10 cellular contexts compared by ENCODE assay signal in genomic region chr11:46559815-46560214, GRCh38. TPM values are rescaled to one million over a fixed set of nuclear protein-coding genes. Genes with fewer than 3 reads are reported as not detected.
A peak's percentile ranks its signal among the peaks of the same experiment; 100 is the strongest.
DNase-seq lines count a peak whose midpoint lies in the region; ATAC-seq and TF ChIP-seq lines count a peak whose summit lies in the region.
"Had no signal": no experiment of that assay in that cellular context is flagged by ENCODE, and none has a peak within 500 bp of the region (broad histone marks: within the 10 kb centered on the region; RNA-seq: fewer than 3 reads in every experiment).

No MANE protein-coding gene starts in this region.

- H3K27ac ChIP-seq in stomach smooth muscle (ENCODE audit: low read length): no peak overlapping the region

- H3K9ac ChIP-seq in stomach smooth muscle (ENCODE audit: low read length in 2 of 2): peak overlapping the region in 1 of 2 donors; percentile 39

- H3K4me1 ChIP-seq in stomach smooth muscle (ENCODE audit: control insufficient read depth, insufficient read depth, low read length): peaks cover under 1% of the 10 kb centered on the region

- H3K27me3 ChIP-seq in stomach smooth muscle (ENCODE audit: control insufficient read depth in 1 of 2, insufficient read depth in 2 of 2, low read length in 2 of 2): no peaks in the 10 kb centered on the region

- ATAC-seq in activated CD8-positive, alpha-beta memory T cell treated with anti-CD3 and anti-CD28 coated beads, Interleukin-2, amount 10 ng/mL, durations not matched to agents 7 days and 5 days: no peak
- ATAC-seq in activated CD8-positive, alpha-beta T cell treated with anti-CD3 and anti-CD28 coated beads for 36 hours: no peak
- ATAC-seq in HG03354 (IDR thresholded peaks at IDR 0.05; ENCODE audit: poor library complexity, severe bottlenecking, unreplicated experiment): no peak

- DNase-seq in activated CD8-positive, alpha-beta memory T cell treated with anti-CD3 and anti-CD28 coated beads, Interleukin-2, amount 10 ng/mL, durations not matched to agents 7 days and 5 days: no peak
- DNase-seq in activated CD8-positive, alpha-beta memory T cell treated with anti-CD3 and anti-CD28 coated beads, Interleukin-2, amount 50 U/mL, for 4 hours: no peak
- no peak for DNase-seq in activated CD8-positive, alpha-beta T cell treated with anti-CD3 and anti-CD28 coated beads for 36 hours
- peak in 1 of 3 donors; percentile 4 for DNase-seq in immature natural killer cell
- DNase-seq in anterior cingulate cortex (lab: John Stamatoyannopoulos, UW): no peak
- no peak for DNase-seq in SW480 (ENCODE audit: low spot score)
- DNase-seq: NCI-H510A had no signal

- CTCF ChIA-PET in activated CD8-positive, alpha-beta memory T cell treated with anti-CD3 and anti-CD28 coated beads, Interleukin-2, amount 10 ng/mL, durations not matched to agents 7 days and 5 days (lab: Charles Lee): interaction anchor here (0.9 to 2.6 kb wide), 5 partner anchors 9 to 58 kb away, joined by 3 to 15 read pairs (median 3); partner anchors contain the start of genes AMBRA1, ATG13 and HARBI1
- CTCF ChIA-PET in activated CD8-positive, alpha-beta T cell treated with anti-CD3 and anti-CD28 coated beads for 36 hours (lab: Charles Lee): interaction anchor here (0.9 to 2.5 kb wide), 5 partner anchors 12 to 212 kb away, joined by 3 to 12 read pairs (median 4); partner anchors contain the start of genes ATG13, DGKZ and HARBI1

- H3K36me3 Mint-ChIP-seq in activated CD8-positive, alpha-beta memory T cell treated with anti-CD3 and anti-CD28 coated beads, Interleukin-2, amount 10 ng/mL, durations not matched to agents 7 days and 5 days: peaks cover 11% of the 10 kb centered on the region
- peaks cover 1% of the 10 kb centered on the region for H3K36me3 Mint-ChIP-seq in activated CD8-positive, alpha-beta T cell treated with anti-CD3 and anti-CD28 coated beads for 36 hours (ENCODE audit: low read depth)
- no peaks in the 10 kb centered on the region for H3K36me3 Mint-ChIP-seq in immature natural killer cell

- H3K4me3 ChIP-seq in stomach smooth muscle (ENCODE audit: low read length in 2 of 2): peak overlapping the region; percentile 36 to 56
- H3K4me3 ChIP-seq: lung had no signal

- TF ChIP-seq CTCF in activated CD8-positive, alpha-beta T cell treated with anti-CD3 and anti-CD28 coated beads for 36 hours (IDR thresholded peaks at IDR 0.05): no peak

- H3K9me3 Mint-ChIP-seq in activated CD8-positive, alpha-beta memory T cell treated with anti-CD3 and anti-CD28 coated beads, Interleukin-2, amount 10 ng/mL, durations not matched to agents 7 days and 5 days (ENCODE audit: low read depth): no peaks in the 10 kb centered on the region
- H3K9me3 Mint-ChIP-seq in activated CD8-positive, alpha-beta T cell treated with anti-CD3 and anti-CD28 coated beads for 36 hours: no peaks in the 10 kb centered on the region
- no peaks in the 10 kb centered on the region for H3K9me3 Mint-ChIP-seq in immature natural killer cell

- H3K9me3 ChIP-seq in stomach smooth muscle (ENCODE audit: control insufficient read depth in 2 of 2, low read length in 2 of 2): no peaks in the 10 kb centered on the region

- no peaks in the 10 kb centered on the region for H3K27me3 Mint-ChIP-seq in activated CD8-positive, alpha-beta memory T cell treated with anti-CD3 and anti-CD28 coated beads, Interleukin-2, amount 10 ng/mL, durations not matched to agents 7 days and 5 days
- no peaks in the 10 kb centered on the region for H3K27me3 Mint-ChIP-seq in activated CD8-positive, alpha-beta T cell treated with anti-CD3 and anti-CD28 coated beads for 36 hours
- H3K27me3 Mint-ChIP-seq in immature natural killer cell (ENCODE audit: low read depth in 3 of 3): no peaks in the 10 kb centered on the region

- H3K36me3 ChIP-seq in stomach smooth muscle (ENCODE audit: control insufficient read depth in 2 of 2, insufficient read depth in 2 of 2, low read length in 2 of 2): no peaks in the 10 kb centered on the region

- intact Hi-C loops in activated CD8-positive, alpha-beta T cell treated with anti-CD3 and anti-CD28 coated beads for 36 hours (cut with micrococcal nuclease): no loop called here

- POLR2A ChIA-PET in activated CD8-positive, alpha-beta T cell treated with anti-CD3 and anti-CD28 coated beads for 36 hours (lab: Charles Lee): interaction anchor here (1.2 to 1.3 kb wide), 3 partner anchors 10 to 34 kb away, joined by 3 read pairs; partner anchors contain the start of gene AMBRA1

- H3K4me3 Mint-ChIP-seq in activated CD8-positive, alpha-beta memory T cell treated with anti-CD3 and anti-CD28 coated beads, Interleukin-2, amount 10 ng/mL, durations not matched to agents 7 days and 5 days: peak overlapping the region; percentile 91
- H3K4me3 Mint-ChIP-seq in activated CD8-positive, alpha-beta T cell treated with anti-CD3 and anti-CD28 coated beads for 36 hours: peak overlapping the region; percentile 76
- peak overlapping the region; percentile 85 to 91 (median 88) for H3K4me3 Mint-ChIP-seq in immature natural killer cell

- peak overlapping the region; percentile 97 for H3K27ac Mint-ChIP-seq in activated CD8-positive, alpha-beta memory T cell treated with anti-CD3 and anti-CD28 coated beads, Interleukin-2, amount 10 ng/mL, durations not matched to agents 7 days and 5 days
- peak overlapping the region; percentile 90 for H3K27ac Mint-ChIP-seq in activated CD8-positive, alpha-beta T cell treated with anti-CD3 and anti-CD28 coated beads for 36 hours
- H3K27ac Mint-ChIP-seq in immature natural killer cell: peak overlapping the region; percentile 80 to 99 (median 93)

- H3K4me1 Mint-ChIP-seq in activated CD8-positive, alpha-beta memory T cell treated with anti-CD3 and anti-CD28 coated beads, Interleukin-2, amount 10 ng/mL, durations not matched to agents 7 days and 5 days: peaks cover 68% of the 10 kb centered on the region
- H3K4me1 Mint-ChIP-seq in activated CD8-positive, alpha-beta T cell treated with anti-CD3 and anti-CD28 coated beads for 36 hours (ENCODE audit: low read depth): peaks cover 68% of the 10 kb centered on the region
- peaks cover 44 to 63% of the 10 kb centered on the region in 2 donors for H3K4me1 Mint-ChIP-seq in immature natural killer cell

RNA-seq across cellular contexts. Expression of gene AMBRA1, which starts 34.0 kb away (rescaled TPM):
- total RNA-seq in activated CD8-positive, alpha-beta memory T cell treated with anti-CD3 and anti-CD28 coated beads, Interleukin-2, amount 10 ng/mL, durations not matched to agents 7 days and 5 days: 10 to 100 TPM; 36.1 to 41.9 TPM
- total RNA-seq in activated CD8-positive, alpha-beta T cell treated with anti-CD3 and anti-CD28 coated beads for 36 hours: 10 to 100 TPM; 24.0 to 24.1 TPM
- polyA plus RNA-seq in immature natural killer cell: 10 to 100 TPM in 1 of 3 donors, 1 to 10 TPM in 2; 5.3 to 12.8 (median 7.4) TPM

RNA-seq across cellular contexts. Expression of gene HARBI1, which starts 57.2 kb away (rescaled TPM):
- total RNA-seq in activated CD8-positive, alpha-beta memory T cell treated with anti-CD3 and anti-CD28 coated beads, Interleukin-2, amount 10 ng/mL, durations not matched to agents 7 days and 5 days: 1 to 10 TPM; 5.9 to 6.6 TPM
- 1 to 10 TPM; 3.1 to 3.3 TPM for total RNA-seq in activated CD8-positive, alpha-beta T cell treated with anti-CD3 and anti-CD28 coated beads for 36 hours
- 1 to 10 TPM; 1.3 to 9.9 (median 2.9) TPM for polyA plus RNA-seq in immature natural killer cell

RNA-seq across cellular contexts. Expression of gene ATG13, which starts 57.5 kb away (rescaled TPM):
- total RNA-seq in activated CD8-positive, alpha-beta memory T cell treated with anti-CD3 and anti-CD28 coated beads, Interleukin-2, amount 10 ng/mL, durations not matched to agents 7 days and 5 days: 10 to 100 TPM; 64.0 to 72.9 TPM
- 10 to 100 TPM; 53.4 to 61.2 TPM for total RNA-seq in activated CD8-positive, alpha-beta T cell treated with anti-CD3 and anti-CD28 coated beads for 36 hours
- polyA plus RNA-seq in immature natural killer cell: 100 to 1,000 TPM in 2 of 3 donors, 10 to 100 TPM in 1; 67.4 to 103 (median 100) TPM
